In the genomic region with DNA sequence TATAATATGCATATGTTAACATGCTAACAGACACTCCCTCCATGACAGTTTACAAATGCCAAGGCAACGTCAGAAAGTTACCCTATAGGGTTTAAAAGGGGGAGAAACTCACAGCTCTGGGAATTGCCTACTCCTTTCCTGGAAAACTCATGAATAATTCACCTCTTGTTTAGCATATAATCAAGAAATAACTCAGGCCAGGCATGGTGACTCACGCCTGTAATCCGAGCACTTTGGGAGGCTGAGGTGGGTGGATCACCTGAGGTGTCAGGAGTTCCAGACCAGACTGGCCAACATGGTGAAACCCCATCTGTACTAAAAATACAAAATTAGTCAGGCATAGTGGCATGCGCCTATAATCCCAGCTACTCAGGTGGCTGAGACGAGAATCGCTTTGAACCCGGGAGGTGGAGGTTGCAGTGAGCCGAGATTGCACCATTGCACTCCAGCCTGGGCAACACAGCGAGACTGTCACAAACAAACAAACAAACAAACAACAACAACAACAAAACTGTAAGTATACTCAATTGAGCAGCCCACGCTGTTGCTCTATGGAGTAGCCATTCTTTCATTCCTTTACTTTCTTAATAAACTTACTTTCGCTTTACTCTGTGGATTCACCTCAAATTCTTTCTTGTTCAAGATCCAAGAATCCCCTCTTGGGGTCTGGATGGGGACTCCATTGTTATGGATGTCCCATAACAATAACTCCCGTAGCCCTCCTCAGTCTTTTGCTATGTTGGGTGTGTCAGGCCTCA, we compare ENCODE assay signal across 1 cellular context.
A peak's percentile ranks its signal among the peaks of the same experiment; 100 is the strongest.
TF ChIP-seq lines count a peak whose summit lies in the region.

No MANE protein-coding gene starts in this region.

TF ChIP-seq in IMR-90, 13 proteins besides CTCF, POLR2A, EP300 and RAD21:
- TF ChIP-seq, protein P1, sequence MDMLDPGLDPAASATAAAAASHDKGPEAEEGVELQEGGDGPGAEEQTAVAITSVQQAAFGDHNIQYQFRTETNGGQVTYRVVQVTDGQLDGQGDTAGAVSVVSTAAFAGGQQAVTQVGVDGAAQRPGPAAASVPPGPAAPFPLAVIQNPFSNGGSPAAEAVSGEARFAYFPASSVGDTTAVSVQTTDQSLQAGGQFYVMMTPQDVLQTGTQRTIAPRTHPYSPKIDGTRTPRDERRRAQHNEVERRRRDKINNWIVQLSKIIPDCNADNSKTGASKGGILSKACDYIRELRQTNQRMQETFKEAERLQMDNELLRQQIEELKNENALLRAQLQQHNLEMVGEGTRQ (IDR thresholded peaks at IDR 0.05; ENCODE audit: low read depth, low read length), result 0 out of 2 replicates have a peak, but pooled peaks have one; percentile 16
- TF ChIP-seq BHLHE40 (IDR thresholded peaks at IDR 0.05; ENCODE audit: low read depth, low read length), result peak; percentile 44; the same call in 1 of the 2 replicates
